Comparison of ENCODE assay signal across 2 cellular contexts in the genomic region with DNA sequence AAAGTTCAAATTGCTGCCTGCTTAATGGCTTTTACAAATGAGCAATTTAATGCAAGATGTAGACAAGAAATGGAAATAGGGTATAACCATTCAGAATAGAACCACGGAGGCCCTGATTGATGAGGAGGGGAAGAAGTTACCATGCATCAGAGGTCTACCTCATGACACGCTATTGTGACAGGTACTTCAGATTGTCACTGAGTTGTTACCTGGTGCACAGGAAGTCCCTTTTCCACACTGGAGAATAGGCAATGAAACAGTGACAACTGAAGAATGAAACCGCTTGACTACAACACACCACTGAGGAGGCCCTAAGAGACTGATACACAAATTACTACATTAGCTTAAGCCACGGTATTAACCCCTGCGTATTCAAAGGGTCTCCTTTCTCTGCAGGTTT.
TF ChIP-seq lines count a peak whose summit lies in the region.

No MANE protein-coding gene starts in this region.

TF ChIP-seq in GM23338, 12 proteins besides CTCF, POLR2A, EP300 and RAD21 (continued from another document):
- TF ChIP-seq REST (IDR thresholded peaks at IDR 0.05; ENCODE audit: unreplicated experiment) (no peak), EZH2 (IDR thresholded peaks at IDR 0.05; ENCODE audit: low read depth, unreplicated experiment) (no peak), ZNF114 (CRISPR knock-in tag; IDR thresholded peaks at IDR 0.05) (no peak), STAT1 (IDR thresholded peaks at IDR 0.05; ENCODE audit: unreplicated experiment) (no peak), ZNF331 (CRISPR knock-in tag; IDR thresholded peaks at IDR 0.05; ENCODE audit: low read depth) (no peak), CREB1 (CRISPR knock-in tag; IDR thresholded peaks at IDR 0.05; ENCODE audit: low read depth) (no peak), JUNB (IDR thresholded peaks at IDR 0.05; ENCODE audit: unreplicated experiment) (no peak)

TF ChIP-seq in WTC11, 78 proteins besides CTCF, POLR2A, EP300 and RAD21 (continued from another document):
- TF ChIP-seq STAT6 (CRISPR knock-in tag; conservative IDR thresholded peaks at IDR 0.05; ENCODE audit: low read depth), result no peak
- no peak for TF ChIP-seq RELA (CRISPR knock-in tag; IDR thresholded peaks at IDR 0.05; ENCODE audit: borderline replicate concordance)
- TF ChIP-seq, protein P1, sequence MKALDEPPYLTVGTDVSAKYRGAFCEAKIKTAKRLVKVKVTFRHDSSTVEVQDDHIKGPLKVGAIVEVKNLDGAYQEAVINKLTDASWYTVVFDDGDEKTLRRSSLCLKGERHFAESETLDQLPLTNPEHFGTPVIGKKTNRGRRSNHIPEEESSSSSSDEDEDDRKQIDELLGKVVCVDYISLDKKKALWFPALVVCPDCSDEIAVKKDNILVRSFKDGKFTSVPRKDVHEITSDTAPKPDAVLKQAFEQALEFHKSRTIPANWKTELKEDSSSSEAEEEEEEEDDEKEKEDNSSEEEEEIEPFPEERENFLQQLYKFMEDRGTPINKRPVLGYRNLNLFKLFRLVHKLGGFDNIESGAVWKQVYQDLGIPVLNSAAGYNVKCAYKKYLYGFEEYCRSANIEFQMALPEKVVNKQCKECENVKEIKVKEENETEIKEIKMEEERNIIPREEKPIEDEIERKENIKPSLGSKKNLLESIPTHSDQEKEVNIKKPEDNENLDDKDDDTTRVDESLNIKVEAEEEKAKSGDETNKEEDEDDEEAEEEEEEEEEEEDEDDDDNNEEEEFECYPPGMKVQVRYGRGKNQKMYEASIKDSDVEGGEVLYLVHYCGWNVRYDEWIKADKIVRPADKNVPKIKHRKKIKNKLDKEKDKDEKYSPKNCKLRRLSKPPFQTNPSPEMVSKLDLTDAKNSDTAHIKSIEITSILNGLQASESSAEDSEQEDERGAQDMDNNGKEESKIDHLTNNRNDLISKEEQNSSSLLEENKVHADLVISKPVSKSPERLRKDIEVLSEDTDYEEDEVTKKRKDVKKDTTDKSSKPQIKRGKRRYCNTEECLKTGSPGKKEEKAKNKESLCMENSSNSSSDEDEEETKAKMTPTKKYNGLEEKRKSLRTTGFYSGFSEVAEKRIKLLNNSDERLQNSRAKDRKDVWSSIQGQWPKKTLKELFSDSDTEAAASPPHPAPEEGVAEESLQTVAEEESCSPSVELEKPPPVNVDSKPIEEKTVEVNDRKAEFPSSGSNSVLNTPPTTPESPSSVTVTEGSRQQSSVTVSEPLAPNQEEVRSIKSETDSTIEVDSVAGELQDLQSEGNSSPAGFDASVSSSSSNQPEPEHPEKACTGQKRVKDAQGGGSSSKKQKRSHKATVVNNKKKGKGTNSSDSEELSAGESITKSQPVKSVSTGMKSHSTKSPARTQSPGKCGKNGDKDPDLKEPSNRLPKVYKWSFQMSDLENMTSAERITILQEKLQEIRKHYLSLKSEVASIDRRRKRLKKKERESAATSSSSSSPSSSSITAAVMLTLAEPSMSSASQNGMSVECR (CRISPR knock-in tag; IDR thresholded peaks at IDR 0.05; ENCODE audit: borderline replicate concordance), result no peak
- no peak for TF ChIP-seq ATF6 (CRISPR knock-in tag; IDR thresholded peaks at IDR 0.05)
- TF ChIP-seq HMGXB4 (CRISPR knock-in tag; IDR thresholded peaks at IDR 0.05), result no peak
- TF ChIP-seq, protein P2, sequence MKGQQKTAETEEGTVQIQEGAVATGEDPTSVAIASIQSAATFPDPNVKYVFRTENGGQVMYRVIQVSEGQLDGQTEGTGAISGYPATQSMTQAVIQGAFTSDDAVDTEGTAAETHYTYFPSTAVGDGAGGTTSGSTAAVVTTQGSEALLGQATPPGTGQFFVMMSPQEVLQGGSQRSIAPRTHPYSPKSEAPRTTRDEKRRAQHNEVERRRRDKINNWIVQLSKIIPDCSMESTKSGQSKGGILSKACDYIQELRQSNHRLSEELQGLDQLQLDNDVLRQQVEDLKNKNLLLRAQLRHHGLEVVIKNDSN (CRISPR knock-in tag; IDR thresholded peaks at IDR 0.05), result no peak
- no peak for TF ChIP-seq MYBL2 (CRISPR knock-in tag; IDR thresholded peaks at IDR 0.05)
- TF ChIP-seq AFF4 (CRISPR knock-in tag; IDR thresholded peaks at IDR 0.05; ENCODE audit: borderline replicate concordance), result no peak
- TF ChIP-seq PRRX2 (CRISPR knock-in tag; IDR thresholded peaks at IDR 0.05), result no peak
- TF ChIP-seq MLX (CRISPR knock-in tag; IDR thresholded peaks at IDR 0.05), result no peak
